ENCODE assay signal across 9 cellular contexts in the genomic region with DNA sequence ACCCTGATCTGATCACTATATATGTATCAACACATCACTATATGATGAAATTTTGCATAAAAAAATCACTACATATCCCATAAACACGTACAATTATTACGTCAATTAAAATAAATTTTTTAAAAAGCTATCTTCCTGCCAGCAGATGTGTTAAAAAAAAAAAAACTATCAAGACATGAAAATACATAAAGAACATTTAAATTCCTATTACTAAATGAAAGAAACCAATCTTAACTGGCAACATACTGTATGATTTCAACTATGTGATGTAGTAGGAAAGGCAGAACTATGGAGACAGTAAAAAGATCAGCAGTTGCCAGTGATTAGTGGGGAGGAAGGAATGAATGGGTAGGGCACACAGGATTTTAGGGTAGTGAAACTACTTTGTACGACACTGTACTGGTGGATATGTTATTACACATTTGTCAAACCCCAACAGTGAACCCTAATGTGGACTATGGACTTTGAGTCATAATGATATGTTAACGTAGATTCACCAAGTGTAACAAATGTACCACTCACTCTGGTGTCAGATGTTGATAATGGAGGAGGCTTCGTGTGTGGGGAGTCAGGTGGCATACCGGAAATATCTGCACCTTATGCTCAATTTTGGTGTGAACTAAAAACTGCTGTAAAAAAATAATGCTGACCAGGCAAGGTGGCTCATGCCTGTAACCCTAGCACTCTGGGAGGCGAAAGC. TPM values are rescaled to one million over a fixed set of nuclear protein-coding genes. Genes with fewer than 3 reads are reported as not detected.
DNase-seq lines count a peak whose midpoint lies in the region; ATAC-seq lines count a peak whose summit lies in the region.
"Had no signal": no experiment of that assay in that cellular context is flagged by ENCODE, and none has a peak within 500 bp of the region (broad histone marks: within the 10 kb centered on the region; RNA-seq: fewer than 3 reads in every experiment).

No MANE protein-coding gene starts in this region.

- no peak overlapping the region for H4K8ac ChIP-seq in mesendoderm (ENCODE audit: low read depth, low read length)

- no peaks in the 10 kb centered on the region for H3K36me3 ChIP-seq in mesendoderm (ENCODE audit: control insufficient read depth, insufficient read depth, low read length)

- ATAC-seq in activated CD8-positive, alpha-beta memory T cell treated with anti-CD3 and anti-CD28 coated beads, Interleukin-2, amount 10 ng/mL, durations not matched to agents 7 days and 5 days, result peak; percentile 36
- ATAC-seq in HG03045 (IDR thresholded peaks at IDR 0.05; ENCODE audit: unreplicated experiment), result peak; percentile 83

- no peak overlapping the region for H3K18ac ChIP-seq in mesendoderm (ENCODE audit: low read length)

- peaks cover 24% of the 10 kb centered on the region for H3K79me1 ChIP-seq in mesendoderm (ENCODE audit: low read length)

- peaks cover 32% of the 10 kb centered on the region for H3K36me3 Mint-ChIP-seq in activated CD8-positive, alpha-beta memory T cell treated with anti-CD3 and anti-CD28 coated beads, Interleukin-2, amount 10 ng/mL, durations not matched to agents 7 days and 5 days
- peaks cover 24% of the 10 kb centered on the region for H3K36me3 Mint-ChIP-seq in stimulated activated naive CD8-positive, alpha-beta T cell treated with anti-CD3 and anti-CD28 coated beads, Interleukin-15, Interleukin-2, amounts not matched to agents 100 ng/mL and 50 ng/mL, for 24 hours (ENCODE audit: low read depth)

- H3K9me3 Mint-ChIP-seq in activated CD8-positive, alpha-beta memory T cell treated with anti-CD3 and anti-CD28 coated beads, Interleukin-2, amount 10 ng/mL, durations not matched to agents 7 days and 5 days (ENCODE audit: low read depth), result peaks cover 7% of the 10 kb centered on the region
- H3K9me3 Mint-ChIP-seq in stimulated activated naive CD8-positive, alpha-beta T cell treated with anti-CD3 and anti-CD28 coated beads, Interleukin-15, Interleukin-2, amounts not matched to agents 100 ng/mL and 50 ng/mL, for 24 hours, result no peaks in the 10 kb centered on the region

- H3K27ac Mint-ChIP-seq in activated CD8-positive, alpha-beta memory T cell treated with anti-CD3 and anti-CD28 coated beads, Interleukin-2, amount 10 ng/mL, durations not matched to agents 7 days and 5 days, result peak overlapping the region; percentile 40
- peak overlapping the region; percentile 13 for H3K27ac Mint-ChIP-seq in stimulated activated naive CD8-positive, alpha-beta T cell treated with anti-CD3 and anti-CD28 coated beads, Interleukin-15, Interleukin-2, amounts not matched to agents 100 ng/mL and 50 ng/mL, for 24 hours

- H3K4me1 ChIP-seq in mesendoderm (ENCODE audit: control insufficient read depth, low read depth, low read length), result no peaks in the 10 kb centered on the region

- DNase-seq in activated CD8-positive, alpha-beta memory T cell treated with anti-CD3 and anti-CD28 coated beads, Interleukin-2, amount 10 ng/mL, durations not matched to agents 7 days and 5 days, result no peak
- no peak for DNase-seq in activated CD8-positive, alpha-beta memory T cell treated with anti-CD3 and anti-CD28 coated beads, Interleukin-2, amount 50 U/mL, for 48 hours
- DNase-seq in RKO (ENCODE audit: low spot score), result peak; percentile 91
- DNase-seq in nucleus accumbens (lab: John Stamatoyannopoulos, UW), result no peak
- no peak for DNase-seq in stimulated activated CD4-positive, alpha-beta T cell treated with anti-CD3 and anti-CD28 coated beads, Interleukin-1b, Interleukin-23, amount 100 ng/mL, for 48 hours
- no peak for DNase-seq in mesendoderm
- DNase-seq: Kasumi-1 had no signal

- no peak overlapping the region for H3K23ac ChIP-seq in mesendoderm (ENCODE audit: low read length)

- H3K9ac ChIP-seq in mesendoderm (ENCODE audit: low read length), result no peak overlapping the region

- H3K4me3 ChIP-seq in mesendoderm (ENCODE audit: low read length), result no peak overlapping the region

- H3K79me2 ChIP-seq in mesendoderm (ENCODE audit: control insufficient read depth, insufficient read depth, low read length), result peaks cover 75% of the 10 kb centered on the region

- no peak overlapping the region for H2BK120ac ChIP-seq in mesendoderm (ENCODE audit: low read depth, low read length)

- no peak overlapping the region for H2BK5ac ChIP-seq in mesendoderm (ENCODE audit: low read length)

- no peak overlapping the region for H3K27ac ChIP-seq in mesendoderm (ENCODE audit: low read depth, low read length)

- H3K56ac ChIP-seq in mesendoderm (ENCODE audit: low read length), result no peak overlapping the region

- no peaks in the 10 kb centered on the region for H3K27me3 Mint-ChIP-seq in activated CD8-positive, alpha-beta memory T cell treated with anti-CD3 and anti-CD28 coated beads, Interleukin-2, amount 10 ng/mL, durations not matched to agents 7 days and 5 days
- no peaks in the 10 kb centered on the region for H3K27me3 Mint-ChIP-seq in stimulated activated naive CD8-positive, alpha-beta T cell treated with anti-CD3 and anti-CD28 coated beads, Interleukin-15, Interleukin-2, amounts not matched to agents 100 ng/mL and 50 ng/mL, for 24 hours

- CTCF ChIA-PET in activated CD8-positive, alpha-beta memory T cell treated with anti-CD3 and anti-CD28 coated beads, Interleukin-2, amount 10 ng/mL, durations not matched to agents 7 days and 5 days (lab: Charles Lee), result no interaction called here

- H2BK15ac ChIP-seq in mesendoderm (replicated peaks; ENCODE audit: low read depth), result no peak overlapping the region

- H3K27me3 ChIP-seq in mesendoderm (ENCODE audit: insufficient read depth, low read length, poor library complexity), result no peaks in the 10 kb centered on the region

- WGBS in mesendoderm (ENCODE audit: extremely low coverage, insufficient coverage, low lambda C conversion rate), result 100% methylated on average over 2 of the region's 7 CpGs

- H2AK5ac ChIP-seq in mesendoderm (ENCODE audit: low read length), result no peak overlapping the region

- H3K4me3 Mint-ChIP-seq in activated CD8-positive, alpha-beta memory T cell treated with anti-CD3 and anti-CD28 coated beads, Interleukin-2, amount 10 ng/mL, durations not matched to agents 7 days and 5 days, result no peak overlapping the region
- peak overlapping the region; percentile 6 for H3K4me3 Mint-ChIP-seq in stimulated activated naive CD8-positive, alpha-beta T cell treated with anti-CD3 and anti-CD28 coated beads, Interleukin-15, Interleukin-2, amounts not matched to agents 100 ng/mL and 50 ng/mL, for 24 hours

- no peak overlapping the region for H3K4ac ChIP-seq in mesendoderm (ENCODE audit: low read depth, low read length)

- H4K5ac ChIP-seq in mesendoderm (ENCODE audit: low read length), result no peak overlapping the region

- no peak overlapping the region for H3K4me2 ChIP-seq in mesendoderm (ENCODE audit: low read length)

- peaks cover 31% of the 10 kb centered on the region for H3K4me1 Mint-ChIP-seq in activated CD8-positive, alpha-beta memory T cell treated with anti-CD3 and anti-CD28 coated beads, Interleukin-2, amount 10 ng/mL, durations not matched to agents 7 days and 5 days
- peaks cover 65% of the 10 kb centered on the region for H3K4me1 Mint-ChIP-seq in stimulated activated naive CD8-positive, alpha-beta T cell treated with anti-CD3 and anti-CD28 coated beads, Interleukin-15, Interleukin-2, amounts not matched to agents 100 ng/mL and 50 ng/mL, for 24 hours (ENCODE audit: low read depth)

RNA-seq across cellular contexts. Expression of gene USP34, which starts 27.4 kb away (rescaled TPM):
- 10 to 100 TPM; 70.3 to 93.7 TPM for total RNA-seq in activated CD8-positive, alpha-beta memory T cell treated with anti-CD3 and anti-CD28 coated beads, Interleukin-2, amount 10 ng/mL, durations not matched to agents 7 days and 5 days
- 34.3 TPM for polyA plus RNA-seq in mesendoderm (2013, experiment 1 of 2)
- 32.0 TPM for polyA plus RNA-seq in mesendoderm (2013, experiment 2 of 2)
